ENCODE assay signal across 1 cellular context in the genomic region with DNA sequence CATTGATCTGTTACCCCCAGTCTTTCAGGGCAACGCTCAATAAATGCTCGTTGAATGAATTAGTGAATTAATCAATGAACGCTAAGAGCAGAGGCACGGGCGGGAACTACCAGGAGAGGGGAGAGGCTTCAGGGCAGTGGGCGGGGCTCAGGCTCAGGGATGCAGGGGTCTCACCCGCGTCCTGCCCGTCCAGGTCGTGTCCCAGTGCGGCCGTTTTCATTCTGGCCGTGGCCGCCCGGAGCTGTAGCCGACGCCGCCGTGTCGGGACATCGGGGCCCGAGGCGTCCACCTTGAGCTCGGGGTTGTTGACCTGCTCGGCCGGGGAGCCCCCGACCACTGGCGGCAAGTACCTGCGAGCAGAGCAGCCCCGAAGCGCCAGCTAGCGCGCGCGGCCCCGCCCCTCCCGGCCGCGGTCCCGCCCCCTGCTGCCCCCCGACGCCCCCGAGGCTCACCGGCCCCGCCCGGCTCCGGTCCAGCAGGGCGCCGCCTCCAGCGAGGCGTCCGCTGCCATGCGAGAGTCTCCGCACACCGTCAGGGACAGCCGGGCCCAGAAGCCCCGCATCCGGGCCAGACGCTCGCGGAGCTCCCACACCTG.
TF ChIP-seq lines count a peak whose summit lies in the region.

No MANE protein-coding gene starts in this region.

TF ChIP-seq in GM23338, 12 proteins besides CTCF, POLR2A, EP300 and RAD21 (continued from another document):
- TF ChIP-seq POLR2AphosphoS5 (IDR thresholded peaks at IDR 0.05; ENCODE audit: low read depth) (no peak; the same call in 1 of the 2 replicates), EZH2phosphoT487 (IDR thresholded peaks at IDR 0.05; ENCODE audit: unreplicated experiment) (no peak), NANOG (IDR thresholded peaks at IDR 0.05; ENCODE audit: borderline replicate concordance) (no peak), ZNF331 (CRISPR knock-in tag; IDR thresholded peaks at IDR 0.05; ENCODE audit: low read depth) (no peak), CREB1 (CRISPR knock-in tag; IDR thresholded peaks at IDR 0.05; ENCODE audit: low read depth) (no peak), EZH2 (IDR thresholded peaks at IDR 0.05; ENCODE audit: low read depth, unreplicated experiment) (no peak), ZNF114 (CRISPR knock-in tag; IDR thresholded peaks at IDR 0.05) (no peak), JUNB (IDR thresholded peaks at IDR 0.05; ENCODE audit: unreplicated experiment) (no peak)
- TF ChIP-seq, protein P1, sequence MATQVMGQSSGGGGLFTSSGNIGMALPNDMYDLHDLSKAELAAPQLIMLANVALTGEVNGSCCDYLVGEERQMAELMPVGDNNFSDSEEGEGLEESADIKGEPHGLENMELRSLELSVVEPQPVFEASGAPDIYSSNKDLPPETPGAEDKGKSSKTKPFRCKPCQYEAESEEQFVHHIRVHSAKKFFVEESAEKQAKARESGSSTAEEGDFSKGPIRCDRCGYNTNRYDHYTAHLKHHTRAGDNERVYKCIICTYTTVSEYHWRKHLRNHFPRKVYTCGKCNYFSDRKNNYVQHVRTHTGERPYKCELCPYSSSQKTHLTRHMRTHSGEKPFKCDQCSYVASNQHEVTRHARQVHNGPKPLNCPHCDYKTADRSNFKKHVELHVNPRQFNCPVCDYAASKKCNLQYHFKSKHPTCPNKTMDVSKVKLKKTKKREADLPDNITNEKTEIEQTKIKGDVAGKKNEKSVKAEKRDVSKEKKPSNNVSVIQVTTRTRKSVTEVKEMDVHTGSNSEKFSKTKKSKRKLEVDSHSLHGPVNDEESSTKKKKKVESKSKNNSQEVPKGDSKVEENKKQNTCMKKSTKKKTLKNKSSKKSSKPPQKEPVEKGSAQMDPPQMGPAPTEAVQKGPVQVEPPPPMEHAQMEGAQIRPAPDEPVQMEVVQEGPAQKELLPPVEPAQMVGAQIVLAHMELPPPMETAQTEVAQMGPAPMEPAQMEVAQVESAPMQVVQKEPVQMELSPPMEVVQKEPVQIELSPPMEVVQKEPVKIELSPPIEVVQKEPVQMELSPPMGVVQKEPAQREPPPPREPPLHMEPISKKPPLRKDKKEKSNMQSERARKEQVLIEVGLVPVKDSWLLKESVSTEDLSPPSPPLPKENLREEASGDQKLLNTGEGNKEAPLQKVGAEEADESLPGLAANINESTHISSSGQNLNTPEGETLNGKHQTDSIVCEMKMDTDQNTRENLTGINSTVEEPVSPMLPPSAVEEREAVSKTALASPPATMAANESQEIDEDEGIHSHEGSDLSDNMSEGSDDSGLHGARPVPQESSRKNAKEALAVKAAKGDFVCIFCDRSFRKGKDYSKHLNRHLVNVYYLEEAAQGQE (IDR thresholded peaks at IDR 0.05; ENCODE audit: unreplicated experiment), result no peak
- TF ChIP-seq, protein P2, sequence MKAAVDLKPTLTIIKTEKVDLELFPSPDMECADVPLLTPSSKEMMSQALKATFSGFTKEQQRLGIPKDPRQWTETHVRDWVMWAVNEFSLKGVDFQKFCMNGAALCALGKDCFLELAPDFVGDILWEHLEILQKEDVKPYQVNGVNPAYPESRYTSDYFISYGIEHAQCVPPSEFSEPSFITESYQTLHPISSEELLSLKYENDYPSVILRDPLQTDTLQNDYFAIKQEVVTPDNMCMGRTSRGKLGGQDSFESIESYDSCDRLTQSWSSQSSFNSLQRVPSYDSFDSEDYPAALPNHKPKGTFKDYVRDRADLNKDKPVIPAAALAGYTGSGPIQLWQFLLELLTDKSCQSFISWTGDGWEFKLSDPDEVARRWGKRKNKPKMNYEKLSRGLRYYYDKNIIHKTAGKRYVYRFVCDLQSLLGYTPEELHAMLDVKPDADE (IDR thresholded peaks at IDR 0.05), result no peak
